9 cellular contexts compared by ENCODE assay signal in the genomic region with DNA sequence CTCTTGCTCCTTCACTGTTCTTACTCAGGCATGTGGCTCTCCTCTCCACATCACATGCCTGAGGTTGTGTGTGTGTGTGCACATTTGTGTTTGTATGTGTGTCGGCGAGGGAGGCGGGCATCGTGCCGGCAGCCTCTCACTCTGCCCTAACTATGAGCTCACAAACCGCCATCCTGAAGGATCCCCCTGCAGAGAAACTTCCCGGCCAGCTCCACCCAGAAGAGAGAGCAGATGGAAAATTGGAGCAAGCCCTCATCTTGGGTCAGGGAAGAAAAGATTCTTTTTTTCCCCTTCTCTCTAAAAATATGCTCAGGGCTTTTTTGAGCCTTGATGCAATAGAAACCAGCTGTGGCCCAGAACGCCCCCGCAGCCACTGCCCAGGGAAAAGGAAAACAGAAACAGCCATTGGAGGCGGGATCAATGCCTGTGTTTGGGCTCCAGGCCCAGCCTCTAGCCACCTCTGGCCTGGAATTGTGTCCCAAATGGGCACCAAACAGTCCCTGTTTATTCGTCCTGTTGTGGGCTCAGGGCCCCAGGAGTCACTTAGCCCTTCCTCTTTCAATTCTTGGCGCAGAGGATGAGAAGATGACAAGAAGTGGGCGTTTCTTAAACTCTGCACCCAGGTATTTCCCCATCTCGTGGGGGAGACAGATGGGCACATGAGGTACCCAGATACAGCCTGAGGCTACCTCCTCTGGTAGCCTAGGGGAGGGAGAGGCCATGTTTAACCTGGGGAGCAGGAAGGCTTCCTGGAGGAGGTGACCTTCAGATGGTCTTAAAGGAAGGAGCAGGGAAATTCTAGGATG.
DNase-seq lines count a peak whose midpoint lies in the region; ATAC-seq and TF ChIP-seq lines count a peak whose summit lies in the region.
"Had no signal": no experiment of that assay in that cellular context is flagged by ENCODE, and none has a peak within 500 bp of the region (broad histone marks: within the 10 kb centered on the region; RNA-seq: fewer than 3 reads in every experiment).

No MANE protein-coding gene starts in this region.

- no peaks in the 10 kb centered on the region for H4K20me1 ChIP-seq in OCI-LY3 (ENCODE audit: insufficient read depth, low read length)

- H2AFZ ChIP-seq in OCI-LY3 (ENCODE audit: low read depth, low read length): peak overlapping the region; percentile 57; the same call in 1 of the 2 replicates

- H3K27ac ChIP-seq in OCI-LY3 (ENCODE audit: low read length): peak overlapping the region; percentile 68
- H3K27ac ChIP-seq: 22Rv1 had no signal

- H3K9me3 ChIP-seq in OCI-LY3 (ENCODE audit: insufficient read depth, low read length): no peaks in the 10 kb centered on the region

- CTCF ChIA-PET in HEK293T (lab: Yijun Ruan, JAX): no interaction called here

- DNase-seq in DMS 273 (lab: John Stamatoyannopoulos, UW; ENCODE audit: unreplicated experiment) (peak; percentile 39), DMS 273 treated with DMSO at 0.1 percent for 48 hours (lab: John Stamatoyannopoulos, UW) (no peak), Right ventricle myocardium inferior (ENCODE audit: missing footprints) (peak; percentile 85), NCI-H510A treated with DMSO at 0.1 percent for 48 hours (lab: John Stamatoyannopoulos, UW) (no peak), HEK293T (ENCODE audit: extremely low spot score) (no peak)
- DNase-seq in stimulated activated CD8-positive, alpha-beta memory T cell treated with anti-CD3 and anti-CD28 coated beads, Interleukin-4, amount 100 ng/mL, for 48 hours: peak; percentile 65
- DNase-seq in stimulated activated CD4-positive, alpha-beta T cell treated with anti-CD3 and anti-CD28 coated beads, Interleukin-2, amount 100 ng/mL, for 48 hours: no peak

- POLR2A ChIA-PET in HEK293T (lab: Yijun Ruan, JAX): interaction anchor here (0.8 kb wide), 1 partner anchor 13 kb away, joined by 3 read pairs; no protein-coding TSS in a partner anchor

- H3K4me1 ChIP-seq in OCI-LY3 (ENCODE audit: low read length): peaks cover 67% of the 10 kb centered on the region

- H3K79me2 ChIP-seq in OCI-LY3 (ENCODE audit: low read length): no peaks in the 10 kb centered on the region

- H3K36me3 ChIP-seq in OCI-LY3 (replicated peaks; ENCODE audit: low read depth, low read length): no peaks in the 10 kb centered on the region

- TF ChIP-seq CTCF in OCI-LY3 (IDR thresholded peaks at IDR 0.05; ENCODE audit: low read depth, low read length): no peak; the same call in 1 of the 2 replicates

- no peaks in the 10 kb centered on the region for H3K27me3 ChIP-seq in OCI-LY3 (ENCODE audit: low read depth, low read length)

- peak overlapping the region; percentile 51 for H3K4me3 ChIP-seq in OCI-LY3 (ENCODE audit: low read length)

- H3K9ac ChIP-seq in OCI-LY3 (ENCODE audit: low read length): peak overlapping the region; percentile 49

- H3K4me2 ChIP-seq in OCI-LY3 (ENCODE audit: low read length): peak overlapping the region; percentile 82

- intact Hi-C loops in Right ventricle myocardium inferior (cut with DNase I): no loop called here

- peak; percentile 78 for ATAC-seq in Right ventricle myocardium inferior

TF ChIP-seq in HEK293T, 16 proteins besides CTCF, POLR2A, EP300 and RAD21:
- TF ChIP-seq FOXM1 (IDR thresholded peaks at IDR 0.05; ENCODE audit: borderline replicate concordance): no peak
- TF ChIP-seq FOXK2 (IDR thresholded peaks at IDR 0.05): no peak
- TF ChIP-seq ELF4 (IDR thresholded peaks at IDR 0.05): no peak
- no peak for TF ChIP-seq ARNT (IDR thresholded peaks at IDR 0.05)
- no peak for TF ChIP-seq CTBP1 (IDR thresholded peaks at IDR 0.05; ENCODE audit: borderline replicate concordance)
- TF ChIP-seq, protein P1, sequence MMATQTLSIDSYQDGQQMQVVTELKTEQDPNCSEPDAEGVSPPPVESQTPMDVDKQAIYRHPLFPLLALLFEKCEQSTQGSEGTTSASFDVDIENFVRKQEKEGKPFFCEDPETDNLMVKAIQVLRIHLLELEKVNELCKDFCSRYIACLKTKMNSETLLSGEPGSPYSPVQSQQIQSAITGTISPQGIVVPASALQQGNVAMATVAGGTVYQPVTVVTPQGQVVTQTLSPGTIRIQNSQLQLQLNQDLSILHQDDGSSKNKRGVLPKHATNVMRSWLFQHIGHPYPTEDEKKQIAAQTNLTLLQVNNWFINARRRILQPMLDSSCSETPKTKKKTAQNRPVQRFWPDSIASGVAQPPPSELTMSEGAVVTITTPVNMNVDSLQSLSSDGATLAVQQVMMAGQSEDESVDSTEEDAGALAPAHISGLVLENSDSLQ (IDR thresholded peaks at IDR 0.05): no peak
- TF ChIP-seq NFRKB (IDR thresholded peaks at IDR 0.05): no peak
- TF ChIP-seq ZNF384 (IDR thresholded peaks at IDR 0.05): no peak
- TF ChIP-seq BHLHE40 (IDR thresholded peaks at IDR 0.05; ENCODE audit: borderline replicate concordance): no peak
- no peak for TF ChIP-seq TARDBP (IDR thresholded peaks at IDR 0.05)
TF ChIP-seq in HEK293T: peak in this region for 0.

Comparison
In these comparisons a context has a peak if more than half of its experiments do, and no peak if none do; other contexts are left out.
1. DNase-seq: peak in DMS 273 (single experiment), Right ventricle myocardium inferior (single experiment) and stimulated activated CD8-positive, alpha-beta memory T cell treated with anti-CD3 and anti-CD28 coated beads, Interleukin-4, amount 100 ng/mL, for 48 hours (single experiment); none in DMS 273 treated with DMSO at 0.1 percent for 48 hours (single experiment), NCI-H510A treated with DMSO at 0.1 percent for 48 hours (single experiment), HEK293T (single experiment) and stimulated activated CD4-positive, alpha-beta T cell treated with anti-CD3 and anti-CD28 coated beads, Interleukin-2, amount 100 ng/mL, for 48 hours (0 of 2).